In the genomic region with DNA sequence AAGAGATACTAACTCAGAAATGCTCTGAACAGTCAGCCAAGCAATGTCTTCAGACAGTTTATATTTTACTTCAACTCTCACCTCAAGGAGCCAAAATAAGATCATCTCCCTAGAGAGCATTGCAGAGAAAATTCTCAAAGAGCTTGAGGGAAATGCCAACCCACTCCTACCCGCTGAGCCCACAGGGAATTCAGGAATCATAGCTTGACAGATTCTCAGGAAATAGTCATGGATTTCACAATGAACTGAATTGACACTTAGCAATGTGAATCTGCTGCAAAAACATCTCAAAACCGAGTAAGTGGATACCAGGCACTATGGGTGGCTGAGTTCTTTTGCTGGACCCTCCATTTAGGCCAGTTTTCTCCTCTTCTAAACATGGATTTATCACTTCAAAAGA, we compare ENCODE assay signal across 23 cellular contexts. TPM values are rescaled to one million over a fixed set of nuclear protein-coding genes. Genes with fewer than 3 reads are reported as not detected.
"Had no signal": no experiment of that assay in that cellular context is flagged by ENCODE, and none has a peak within 500 bp of the region (broad histone marks: within the 10 kb centered on the region; RNA-seq: fewer than 3 reads in every experiment).

No MANE protein-coding gene starts in this region.

- H3K4me1 ChIP-seq: breast epithelium, psoas muscle, stomach, vagina had no signal

- H3K27ac ChIP-seq: breast epithelium, dorsolateral prefrontal cortex, psoas muscle, stomach, vagina, VCaP had no signal

- H3K4me3 ChIP-seq: breast epithelium, dorsolateral prefrontal cortex, psoas muscle, stomach, vagina had no signal

- H3K27me3 ChIP-seq: breast epithelium, dorsolateral prefrontal cortex, stomach, vagina had no signal

- H3K36me3 ChIP-seq: breast epithelium, stomach, vagina had no signal

- DNase-seq: activated CD4-positive, alpha-beta T cell treated with anti-CD3 and anti-CD28 coated beads for 1 hour; activated CD4-positive, alpha-beta T cell treated with anti-CD3 and anti-CD28 coated beads, Interleukin-2, amount 50 U/mL, for 4 hours; activated naive CD4-positive, alpha-beta T cell treated with Interleukin-2 at 50 U/mL for 16 hours; activated T-cell treated with anti-CD3 and anti-CD28 coated beads for 4 hours; aorta; dorsolateral prefrontal cortex; endodermal cell; glutamatergic neuron; kidney glomerular epithelial cell; nephron progenitor cell; occipital lobe; psoas muscle; stimulated activated CD4-positive, alpha-beta T cell treated with anti-CD3 and anti-CD28 coated beads, Interleukin-12 subunit alpha, Interleukin-12 subunit beta, amount 100 ng/mL, for 4 hours; stimulated activated CD4-positive, alpha-beta T cell treated with anti-CD3 and anti-CD28 coated beads, Interleukin-2, amount 100 ng/mL, for 24 hours; stomach; T-helper 1 cell; T1000 had no signal

- H3K9me3 ChIP-seq: breast epithelium, psoas muscle, stomach, vagina had no signal

- ATAC-seq: activated T-helper 17 cell treated with anti-CD3 and anti-CD28 coated beads, Interleukin-2, amount 50 U/mL, for 72 hours; psoas muscle; sciatic nerve had no signal

RNA-seq across cellular contexts. Expression of gene PLAC9, which starts 9.8 kb away (rescaled TPM):
- total RNA-seq: activated T-helper 17 cell treated with anti-CD3 and anti-CD28 coated beads, Interleukin-2, amount 50 U/mL, for 72 hours; epithelial cell of proximal tubule had no signal
